ENCODE assay signal across 25 cellular contexts in genomic region chr7:2587713-2588112, GRCh38. TPM values are rescaled to one million over a fixed set of nuclear protein-coding genes. Genes with fewer than 3 reads are reported as not detected.
DNase-seq lines count a peak whose midpoint lies in the region; ATAC-seq and FAIRE-seq lines count a peak whose summit lies in the region.
"Had no signal": no experiment of that assay in that cellular context is flagged by ENCODE, and none has a peak within 500 bp of the region (broad histone marks: within the 10 kb centered on the region; RNA-seq: fewer than 3 reads in every experiment).

No MANE protein-coding gene starts in this region.

- no peak overlapping the region for H4K8ac ChIP-seq in mesenchymal stem cell (ENCODE audit: low read length)

- H3K4ac ChIP-seq in mesenchymal stem cell (ENCODE audit: low read depth in 1 of 2, low read length in 2 of 2): no peak overlapping the region

- no peak overlapping the region for H3K14ac ChIP-seq in mesenchymal stem cell (ENCODE audit: low read length in 2 of 2)

- no peak overlapping the region for H3K9ac ChIP-seq in mesenchymal stem cell (ENCODE audit: low read length)

- H3K27me3 Mint-ChIP-seq in stimulated activated naive CD8-positive, alpha-beta T cell treated with anti-CD3 and anti-CD28 coated beads, Interleukin-15, amount 100 ng/mL, for 72 hours: no peaks in the 10 kb centered on the region
- H3K27me3 Mint-ChIP-seq: CD4-positive, alpha-beta T cell; CD8-positive, alpha-beta memory T cell had no signal

- FAIRE-seq in urothelium cell line (lab: Jason Lieb, UNC): peak; percentile 87
- FAIRE-seq: A204.1, D721Med, GM12878, GM18507, H54 had no signal

- DNase-seq in stimulated activated naive CD8-positive, alpha-beta T cell treated with anti-CD3 and anti-CD28 coated beads, Interleukin-15, amount 100 ng/mL, for 72 hours: no peak
- no peak for DNase-seq in stimulated activated naive CD8-positive, alpha-beta T cell treated with anti-CD3 and anti-CD28 coated beads, Interleukin-15, Interleukin-2, amounts not matched to agents 100 U/mL and 50 U/mL, for 24 hours
- DNase-seq in mesenchymal stem cell (no peak), urothelium cell line (ENCODE audit: low spot score) (no peak), AG08395 (ENCODE audit: low spot score) (no peak)
- DNase-seq: AML-193; BE2C; CD4-positive, alpha-beta T cell; CD8-positive, alpha-beta memory T cell; DMS 273 treated with DMSO at 0.1 percent for 48 hours; DMS79; EL; GDM1; HFFc6 had no signal

- no peak overlapping the region for H2BK12ac ChIP-seq in mesenchymal stem cell (ENCODE audit: low read length in 2 of 2)

- H4K91ac ChIP-seq in mesenchymal stem cell (ENCODE audit: low read length): peak overlapping the region; percentile 31

- H3K27me3 ChIP-seq in mesenchymal stem cell (ENCODE audit: control insufficient read depth in 1 of 2, insufficient read depth in 1 of 2, low read length in 2 of 2): no peaks in the 10 kb centered on the region
- H3K27me3 ChIP-seq: BE2C; BLaER1 treated with 17β-estradiol and CSF1 and Interleukin-3, amounts not matched to agents 10 nM and 100 nM had no signal

- no peaks in the 10 kb centered on the region for H3K9me3 Mint-ChIP-seq in stimulated activated naive CD8-positive, alpha-beta T cell treated with anti-CD3 and anti-CD28 coated beads, Interleukin-15, amount 100 ng/mL, for 72 hours
- H3K9me3 Mint-ChIP-seq: CD4-positive, alpha-beta T cell; CD8-positive, alpha-beta memory T cell; GM23338; HFFc6 had no signal

- H3K79me1 ChIP-seq in mesenchymal stem cell (replicated peaks; ENCODE audit: low read length, poor library complexity, severe bottlenecking): no peaks in the 10 kb centered on the region

- peaks cover 58 to 66% of the 10 kb centered on the region in 2 experiments for H3K36me3 ChIP-seq in mesenchymal stem cell (ENCODE audit: control insufficient read depth in 1 of 2, insufficient read depth in 2 of 2, low read depth in 1 of 2, low read length in 2 of 2)

- no peak overlapping the region for H3K4me3 ChIP-seq in mesenchymal stem cell (ENCODE audit: insufficient read depth in 1 of 2, low read depth in 1 of 2, low read length in 2 of 2)
- H3K4me3 ChIP-seq: BLaER1 treated with 17β-estradiol and CSF1 and Interleukin-3, amounts not matched to agents 10 nM and 100 nM; GM12878; GM23338; HAP-1 had no signal

- no peak overlapping the region for H3K4me3 Mint-ChIP-seq in stimulated activated naive CD8-positive, alpha-beta T cell treated with anti-CD3 and anti-CD28 coated beads, Interleukin-15, amount 100 ng/mL, for 72 hours
- H3K4me3 Mint-ChIP-seq: CD14-positive monocyte; CD4-positive, alpha-beta T cell; CD8-positive, alpha-beta memory T cell; GM23338; HFFc6 had no signal

- H3K9me3 ChIP-seq in mesenchymal stem cell (ENCODE audit: control insufficient read depth, low read length): no peaks in the 10 kb centered on the region
- H3K9me3 ChIP-seq: BE2C; BLaER1 treated with 17β-estradiol and CSF1 and Interleukin-3, amounts not matched to agents 10 nM and 100 nM; HAP-1 had no signal

- H3K27ac ChIP-seq in mesenchymal stem cell (ENCODE audit: low read length, poor library complexity, severe bottlenecking): no peak overlapping the region
- H3K27ac ChIP-seq: 22Rv1; BLaER1 treated with 17β-estradiol and CSF1 and Interleukin-3, amounts not matched to agents 10 nM and 100 nM had no signal

- no peak overlapping the region for H2BK120ac ChIP-seq in mesenchymal stem cell (ENCODE audit: low read depth, low read length)

- no peak overlapping the region for H3K27ac Mint-ChIP-seq in stimulated activated naive CD8-positive, alpha-beta T cell treated with anti-CD3 and anti-CD28 coated beads, Interleukin-15, amount 100 ng/mL, for 72 hours
- H3K27ac Mint-ChIP-seq: CD4-positive, alpha-beta T cell; CD8-positive, alpha-beta memory T cell; GM23338; HFFc6 had no signal

- WGBS in mesenchymal stem cell: 98% methylated on average over 21 of the region's 21 CpGs

- no peak overlapping the region for H3K4me2 ChIP-seq in mesenchymal stem cell (ENCODE audit: low read length, poor library complexity, severe bottlenecking)
- H3K4me2 ChIP-seq: GM23338 had no signal

- H2BK5ac ChIP-seq in mesenchymal stem cell (ENCODE audit: low read depth, low read length, poor library complexity, severe bottlenecking): no peak overlapping the region

- H3K23ac ChIP-seq in mesenchymal stem cell (ENCODE audit: low read length in 2 of 2): no peak overlapping the region

- peaks cover 2% of the 10 kb centered on the region for H3K4me1 ChIP-seq in mesenchymal stem cell (ENCODE audit: control insufficient read depth, insufficient read depth, low read depth, low read length)
- H3K4me1 ChIP-seq: BE2C, HAP-1 had no signal

- no peaks in the 10 kb centered on the region for H3K4me1 Mint-ChIP-seq in stimulated activated naive CD8-positive, alpha-beta T cell treated with anti-CD3 and anti-CD28 coated beads, Interleukin-15, amount 100 ng/mL, for 72 hours
- H3K4me1 Mint-ChIP-seq: CD14-positive monocyte; CD8-positive, alpha-beta memory T cell had no signal

- H2AFZ ChIP-seq in mesenchymal stem cell (ENCODE audit: low read depth, low read length): no peak overlapping the region
- H2AFZ ChIP-seq: GM23338 had no signal

- H3K18ac ChIP-seq in mesenchymal stem cell (ENCODE audit: low read depth in 1 of 2, low read length in 2 of 2): no peak overlapping the region

- no peak overlapping the region for H2AK5ac ChIP-seq in mesenchymal stem cell (ENCODE audit: low read length, severe bottlenecking)

- no peak overlapping the region for H2BK15ac ChIP-seq in mesenchymal stem cell (ENCODE audit: low read depth, poor library complexity, severe bottlenecking)

- ATAC-seq in stimulated activated naive CD8-positive, alpha-beta T cell treated with anti-CD3 and anti-CD28 coated beads, Interleukin-15, amount 100 ng/mL, for 72 hours: peak; percentile 33
- ATAC-seq in stimulated activated naive CD8-positive, alpha-beta T cell treated with anti-CD3 and anti-CD28 coated beads, Interleukin-15, Interleukin-2, amounts not matched to agents 100 U/mL and 50 U/mL, for 24 hours: no peak
- no peak for ATAC-seq in HG02884 (IDR thresholded peaks at IDR 0.05; ENCODE audit: unreplicated experiment)
- ATAC-seq: GM12878, GM23338 had no signal

RNA-seq across cellular contexts. Expression of gene IQCE, which starts 28.9 kb away (rescaled TPM):
- polyA plus RNA-seq in mesenchymal stem cell (2013, experiment 1 of 2): 10.2 TPM
- polyA plus RNA-seq in mesenchymal stem cell (2013, experiment 2 of 2): 10.0 TPM

RNA-seq across cellular contexts. Expression of gene BRAT1, which starts 32.4 kb away (rescaled TPM):
- 10.5 TPM for polyA plus RNA-seq in mesenchymal stem cell (2013, experiment 1 of 2)
- 10.6 TPM for polyA plus RNA-seq in mesenchymal stem cell (2013, experiment 2 of 2)

RNA-seq across cellular contexts. Expression of gene TTYH3, which starts 44.1 kb away (rescaled TPM):
- polyA plus RNA-seq in mesenchymal stem cell (2013, experiment 1 of 2): 198 TPM
- polyA plus RNA-seq in mesenchymal stem cell (2013, experiment 2 of 2): 194 TPM
